Comparison of ENCODE assay signal across 23 cellular contexts in genomic region chr12:45416161-45416560, GRCh38.
DNase-seq lines count a peak whose midpoint lies in the region; ATAC-seq, FAIRE-seq and TF ChIP-seq lines count a peak whose summit lies in the region.
"Had no signal": no experiment of that assay in that cellular context is flagged by ENCODE, and none has a peak within 500 bp of the region (broad histone marks: within the 10 kb centered on the region; RNA-seq: fewer than 3 reads in every experiment).

No MANE protein-coding gene starts in this region.

- peak; percentile 69 for DNase-seq in Karpas-422
- no peak for DNase-seq in epithelial cell of prostate (ENCODE audit: low read depth, low spot score)
- no peak for DNase-seq in gastrocnemius medialis
- DNase-seq in NCI-H1417 (lab: John Stamatoyannopoulos, UW), result no peak
- DNase-seq in NCI-H748 (lab: John Stamatoyannopoulos, UW; ENCODE audit: unreplicated experiment), result no peak
- DNase-seq in medulla oblongata (ENCODE audit: extremely low spot score), result no peak
- DNase-seq: activated CD4-positive, alpha-beta T cell treated with anti-CD3 and anti-CD28 coated beads for 48 hours; amygdala; COR-L47; endodermal cell; naive thymus-derived CD4-positive, alpha-beta T cell; NCI-H1436 treated with DMSO at 0.1 percent for 48 hours; occipital lobe; RPMI8226; T-helper 2 cell had no signal

- peaks cover 19% of the 10 kb centered on the region for H3K4me1 ChIP-seq in Karpas-422 (ENCODE audit: low read length)
- peaks cover 0 to 3% of the 10 kb centered on the region in 2 donors for H3K4me1 ChIP-seq in gastrocnemius medialis
- H3K4me1 ChIP-seq: upper lobe of left lung had no signal

- peak; percentile 27 for FAIRE-seq in A204.1 (lab: Jason Lieb, UNC)
- FAIRE-seq: H1 had no signal

- in situ Hi-C loops in gastrocnemius medialis (cut with MboI; ENCODE audit: low sequenced_read_pairs in 4 of 4), result no loop called here

- intact Hi-C loops in gastrocnemius medialis (cut with DNase I; ENCODE audit: low total_unique reads), result loop anchor here (5.0 kb wide), 2 partner anchors 184 to 576 kb away; partner anchors contain the start of gene SCAF11

- no peaks in the 10 kb centered on the region for H3K9me2 ChIP-seq in Karpas-422 (replicated peaks; ENCODE audit: insufficient read depth, low read length)

- H3K27me3 ChIP-seq in Karpas-422 (ENCODE audit: low read length) (no peaks in the 10 kb centered on the region), gastrocnemius medialis (no peaks in the 10 kb centered on the region)
- H3K27me3 ChIP-seq: BLaER1, cardiac muscle cell, upper lobe of left lung had no signal

- H3K79me2 ChIP-seq in Karpas-422 (ENCODE audit: low read length), result no peaks in the 10 kb centered on the region

- H3K9me3 ChIP-seq in Karpas-422 (ENCODE audit: low read length) (no peaks in the 10 kb centered on the region), gastrocnemius medialis (no peaks in the 10 kb centered on the region)
- H3K9me3 ChIP-seq: BLaER1, upper lobe of left lung had no signal

- TF ChIP-seq POLR2A in gastrocnemius medialis (IDR thresholded peaks at IDR 0.05), result no peak

- H4K20me1 ChIP-seq in Karpas-422 (ENCODE audit: insufficient read depth, low read depth, low read length), result no peaks in the 10 kb centered on the region
- H4K20me1 ChIP-seq: BLaER1 had no signal

- no peak overlapping the region for H2AFZ ChIP-seq in Karpas-422 (ENCODE audit: low read length)

- ATAC-seq in gastrocnemius medialis (no peak), HG03280 (IDR thresholded peaks at IDR 0.05; ENCODE audit: unreplicated experiment) (no peak)

- H3K4me3 ChIP-seq in Karpas-422 (ENCODE audit: low read length), result no peak overlapping the region
- no peak overlapping the region for H3K4me3 ChIP-seq in gastrocnemius medialis
- H3K4me3 ChIP-seq: BLaER1, cardiac muscle cell, K562, SK-N-MC, upper lobe of left lung had no signal

- H3K9ac ChIP-seq in Karpas-422 (ENCODE audit: low read length), result no peak overlapping the region
- H3K9ac ChIP-seq: BLaER1 had no signal

- H3K36me3 ChIP-seq in Karpas-422 (ENCODE audit: insufficient read depth, low read length) (no peaks in the 10 kb centered on the region), gastrocnemius medialis (peaks cover 0 to 53% of the 10 kb centered on the region in 2 donors)

- H3K27ac ChIP-seq in Karpas-422 (ENCODE audit: low read length), result no peak overlapping the region
- H3K27ac ChIP-seq in epithelial cell of prostate, result peak overlapping the region; percentile 57
- peak overlapping the region; percentile 74 to 90 (median 82) for H3K27ac ChIP-seq in gastrocnemius medialis
- H3K27ac ChIP-seq: BLaER1, cardiac muscle cell, SK-N-MC, upper lobe of left lung had no signal

- H3K4me2 ChIP-seq in Karpas-422 (ENCODE audit: low read depth, low read length, poor library complexity, severe bottlenecking), result peak overlapping the region; percentile 36
- H3K4me2 ChIP-seq: BLaER1 had no signal

- no peak for TF ChIP-seq CTCF in gastrocnemius medialis (IDR thresholded peaks at IDR 0.05 in 4 of 5, conservative IDR thresholded peaks at IDR 0.05 in 1 of 5)
